Comparison of ENCODE assay signal across 1 cellular context in genomic region chr16:30414159-30414558, GRCh38.
TF ChIP-seq lines count a peak whose summit lies in the region.

No MANE protein-coding gene starts in this region.

TF ChIP-seq in HCT116, 20 proteins besides CTCF, POLR2A, EP300 and RAD21:
- TF ChIP-seq MAX (IDR thresholded peaks at IDR 0.05) (no peak), EZH2phosphoT487 (IDR thresholded peaks at IDR 0.05; ENCODE audit: borderline replicate concordance) (no peak), CBX3 (IDR thresholded peaks at IDR 0.05; ENCODE audit: low read depth) (no peak), SP1 (IDR thresholded peaks at IDR 0.05; ENCODE audit: low read depth) (no peak), ZNF274 (IDR thresholded peaks at IDR 0.05; ENCODE audit: low read depth, low read length) (no peak), ELF1 (IDR thresholded peaks at IDR 0.05; ENCODE audit: borderline replicate concordance, low read depth) (no peak), SRF (IDR thresholded peaks at IDR 0.05; ENCODE audit: low read depth) (no peak), FOSL1 (IDR thresholded peaks at IDR 0.05; ENCODE audit: low read depth) (no peak), JUND (IDR thresholded peaks at IDR 0.05) (no peak), ZFX (IDR thresholded peaks at IDR 0.05) (no peak), TCF7L2 (IDR thresholded peaks at IDR 0.05; ENCODE audit: borderline replicate concordance, extremely low read depth, insufficient read depth, insufficient read length) (no peak), EZH2 (IDR thresholded peaks at IDR 0.05) (no peak)
TF ChIP-seq in HCT116: peak in this region for 0.
